ENCODE assay signal across 8 cellular contexts in the genomic region with DNA sequence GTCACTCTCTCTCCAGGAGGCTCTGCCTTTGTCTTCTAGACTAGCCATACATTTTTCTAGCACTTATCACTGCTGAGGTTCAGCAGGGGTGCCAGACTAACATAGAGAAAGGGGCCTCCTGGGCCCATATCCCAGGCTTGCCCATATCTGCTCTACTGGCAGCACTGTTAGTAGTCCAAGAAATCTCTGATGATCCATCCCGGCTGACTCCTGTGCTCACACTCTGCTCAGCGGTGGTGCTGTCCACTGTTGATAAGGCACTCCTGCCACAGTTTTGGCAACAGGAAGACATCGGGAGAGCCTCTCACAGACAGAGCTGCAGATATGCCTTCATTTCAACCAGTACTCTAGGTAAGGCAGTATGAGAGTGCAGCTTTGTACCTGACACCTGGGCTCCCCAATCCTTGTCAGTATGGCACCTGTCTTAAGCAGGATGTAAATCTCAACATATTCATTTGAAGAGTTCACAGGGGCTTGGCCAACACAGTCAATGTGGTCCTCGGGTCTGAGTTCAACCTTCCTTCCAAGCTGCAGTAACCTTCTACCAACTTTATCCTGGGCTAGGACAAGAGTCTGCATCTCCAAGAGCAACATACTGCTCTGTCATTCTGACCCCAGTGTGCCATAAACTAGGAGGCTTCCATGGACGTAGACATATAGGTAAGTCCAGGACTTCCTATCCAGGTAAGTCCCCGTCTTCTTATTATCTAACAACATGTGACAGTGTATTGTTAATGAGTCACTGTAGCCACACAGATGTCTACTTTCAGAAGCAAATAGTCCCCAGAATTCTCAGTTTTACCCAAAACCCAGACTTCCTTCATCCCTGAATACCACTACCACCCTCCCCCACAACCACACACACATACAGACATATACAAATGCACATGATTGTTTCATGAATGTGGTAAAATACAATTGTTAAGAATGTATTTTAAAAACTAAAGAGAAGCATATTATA. TPM values are rescaled to one million over a fixed set of nuclear protein-coding genes. Genes with fewer than 3 reads are reported as not detected.
A peak's percentile ranks its signal among the peaks of the same experiment; 100 is the strongest.
DNase-seq lines count a peak whose midpoint lies in the region; ATAC-seq, FAIRE-seq and TF ChIP-seq lines count a peak whose summit lies in the region.

No MANE protein-coding gene starts in this region.

- H3K36me3 ChIP-seq in liver (ENCODE audit: control insufficient read depth in 4 of 4, insufficient read depth in 3 of 4, low read depth in 1 of 4, low read length in 3 of 4) (peaks cover 0 to 3% (median under 1%) of the 10 kb centered on the region in 4 donors), HepG2 (replicated peaks in 1 of 2; ENCODE audit: control insufficient read depth in 1 of 2, insufficient read depth in 2 of 2, low read length in 2 of 2) (no peaks in the 10 kb centered on the region), stomach (peaks cover 0 to 8% (median 5%) of the 10 kb centered on the region in 4 donors), A673 (ENCODE audit: insufficient read depth, low read length, poor library complexity, severe bottlenecking) (no peaks in the 10 kb centered on the region)

- POLR2A ChIA-PET in HepG2 (lab: Yijun Ruan, JAX) (no interaction called here), A673 (lab: Charles Lee; ENCODE audit: low non-redundant PET) (no interaction called here)

- TF ChIP-seq RAD21 in liver (IDR thresholded peaks at IDR 0.05), result no peak
- TF ChIP-seq RAD21 in HepG2 (CRISPR knock-in tag; IDR thresholded peaks at IDR 0.05), result no peak

- in situ Hi-C loops in HepG2 (cut with HindIII; ENCODE audit: extremely low pct_ligation_motif_present, low pct_unique_long_range_greater_than_20kb), result no loop called here

- H2AFZ ChIP-seq in HepG2 (ENCODE audit: low read length), result no peak overlapping the region

- TF ChIP-seq POLR2A in HepG2 (IDR thresholded peaks at IDR 0.05; ENCODE audit: insufficient read depth in 1 of 2, low read depth in 2 of 2, low read length in 2 of 2) (no peak), stomach (IDR thresholded peaks at IDR 0.05) (no peak)

- H3K4me3 ChIP-seq in liver (ENCODE audit: low read depth in 1 of 3, low read length in 3 of 3) (no peak overlapping the region), HepG2 (replicated peaks in 1 of 3; ENCODE audit: insufficient read depth in 1 of 3, low read depth in 2 of 3, low read length in 3 of 3) (no peak overlapping the region), stomach (no peak overlapping the region), A673 (ENCODE audit: low read depth, low read length, poor library complexity, severe bottlenecking) (no peak overlapping the region)

- H3K27me3 ChIP-seq in liver (ENCODE audit: control insufficient read depth in 4 of 4, insufficient read depth in 4 of 4, low read length in 3 of 4) (no peaks in the 10 kb centered on the region), HepG2 (ENCODE audit: control insufficient read depth in 1 of 2, insufficient read depth in 2 of 2, low read length in 2 of 2) (no peaks in the 10 kb centered on the region), stomach (no peaks in the 10 kb centered on the region), A673 (replicated peaks; ENCODE audit: insufficient read depth, low read depth, low read length, poor library complexity) (no peaks in the 10 kb centered on the region)

- no peak overlapping the region for H3K9ac ChIP-seq in liver (ENCODE audit: low read depth in 1 of 2, low read length in 2 of 2)
- no peak overlapping the region for H3K9ac ChIP-seq in HepG2 (ENCODE audit: insufficient read depth, low read depth, low read length)

- intact Hi-C loops in HepG2 (cut with micrococcal nuclease; ENCODE audit: unreplicated experiment), result no loop called here
- intact Hi-C loops in stomach (cut with DNase I; ENCODE audit: low total_unique reads), result no loop called here
- intact Hi-C loops in A673 (cut with micrococcal nuclease; ENCODE audit: unreplicated experiment), result no loop called here

- ATAC-seq in HepG2, result no peak
- peak; percentile 93 for ATAC-seq in HG03432 (IDR thresholded peaks at IDR 0.05; ENCODE audit: unreplicated experiment)

- CTCF ChIA-PET in HepG2 (lab: Yijun Ruan, JAX; ENCODE audit: low intra/inter-chr PET ratio, low total read pairs), result no interaction called here
- CTCF ChIA-PET in A673 (lab: Charles Lee), result no interaction called here

- FAIRE-seq in HepG2 (lab: Jason Lieb, UNC) (no peak), D721Med (lab: Jason Lieb, UNC) (no peak)

- DNase-seq in HepG2 (ENCODE audit: low spot score), result no peak
- peak; percentile 55 for DNase-seq in cerebellum (ENCODE audit: low spot score)
- no peak for DNase-seq in stomach
- DNase-seq in D721Med (ENCODE audit: insufficient read length, low spot score), result no peak
- no peak for DNase-seq in A673 (ENCODE audit: low spot score)
- DNase-seq in stimulated activated CD4-positive, alpha-beta T cell treated with anti-CD3 and anti-CD28 coated beads, Interleukin-4, amount 100 ng/mL, for 1 hour, result no peak

- H3K4me1 ChIP-seq in liver (ENCODE audit: control insufficient read depth in 4 of 4, insufficient read depth in 4 of 4, low read length in 3 of 4) (no peaks in the 10 kb centered on the region), HepG2 (ENCODE audit: insufficient read depth, low read length) (no peaks in the 10 kb centered on the region), stomach (peaks cover 19 to 90% (median 62%) of the 10 kb centered on the region in 4 donors), A673 (ENCODE audit: insufficient read depth, low read length, poor library complexity, severe bottlenecking) (peaks cover 30% of the 10 kb centered on the region)

- TF ChIP-seq CTCF in liver (IDR thresholded peaks at IDR 0.05; ENCODE audit: low read depth, low read length, missing input control), result no peak
- TF ChIP-seq CTCF in HepG2 (CRISPR knock-in tag; IDR thresholded peaks at IDR 0.05), result no peak
- no peak for TF ChIP-seq CTCF in stomach (IDR thresholded peaks at IDR 0.05)
- no peak for TF ChIP-seq CTCF in D721Med (IDR thresholded peaks at IDR 0.05; ENCODE audit: insufficient read depth, missing control alignments)
- no peak for TF ChIP-seq CTCF in A673 (conservative IDR thresholded peaks at IDR 0.05; ENCODE audit: low read depth, low read length)

- TF ChIP-seq EP300 in HepG2 (IDR thresholded peaks at IDR 0.05; ENCODE audit: low read depth in 2 of 2, low read length in 2 of 2) (no peak), HepG2 (CRISPR knock-in tag; IDR thresholded peaks at IDR 0.05; ENCODE audit: borderline replicate concordance) (no peak), stomach (IDR thresholded peaks at IDR 0.05) (no peak)

- no peak overlapping the region for H3K4me2 ChIP-seq in HepG2 (ENCODE audit: low read depth, low read length)

- H3K27ac ChIP-seq in liver (ENCODE audit: low read depth in 1 of 2, low read length in 2 of 2) (no peak overlapping the region), HepG2 (ENCODE audit: extremely low read length, insufficient read depth, low read length) (no peak overlapping the region), stomach (peak overlapping the region in 3 of 5 donors; percentile 0 to 50 (median 28)), A673 (ENCODE audit: low read depth, low read length, poor library complexity, severe bottlenecking) (no peak overlapping the region)

- BruUV-seq in HepG2 (replicated peaks; lab: Mats Ljungman, UMichigan), result no TSS peak
- no TSS peak for BruUV-seq in A673 (replicated peaks; lab: Mats Ljungman, UMichigan)

- no peaks in the 10 kb centered on the region for H4K20me1 ChIP-seq in HepG2 (ENCODE audit: insufficient read depth, low read length)

- no peaks in the 10 kb centered on the region for H3K9me3 ChIP-seq in liver (ENCODE audit: control insufficient read depth in 4 of 4, low read length in 3 of 4)
- no peaks in the 10 kb centered on the region for H3K9me3 ChIP-seq in HepG2 (ENCODE audit: low read length)
- H3K9me3 ChIP-seq in stomach, result no peaks in the 10 kb centered on the region
- no peaks in the 10 kb centered on the region for H3K9me3 ChIP-seq in A673 (ENCODE audit: low read depth, low read length, poor library complexity, severe bottlenecking)

- H3K79me2 ChIP-seq in HepG2 (ENCODE audit: insufficient read depth, low read length), result peaks cover 3% of the 10 kb centered on the region

- 82% methylated on average over 6 of the region's 6 CpGs for WGBS in liver
- WGBS in HepG2 (ENCODE audit: low lambda C conversion rate), result 94% methylated on average over 6 of the region's 6 CpGs
- 50 to 70% (median 65%) methylated on average over 6 of the region's 6 CpGs for WGBS in stomach, 5 donors

TF ChIP-seq in liver, 16 proteins besides CTCF, POLR2A, EP300 and RAD21 (continues in another document):
- no peak for TF ChIP-seq JUND (IDR thresholded peaks at IDR 0.05)

TF ChIP-seq in HepG2, 621 proteins besides CTCF, POLR2A, EP300 and RAD21 (continues in another document):
- no peak for TF ChIP-seq ZBTB7B (CRISPR knock-in tag; IDR thresholded peaks at IDR 0.05)
- no peak for TF ChIP-seq SNAI1 (CRISPR knock-in tag; IDR thresholded peaks at IDR 0.05; ENCODE audit: borderline replicate concordance)
- TF ChIP-seq SRF (IDR thresholded peaks at IDR 0.05; ENCODE audit: low read depth, low read length), result no peak

RNA-seq across cellular contexts. Expression of gene KLF7, which starts 16.2 kb away (rescaled TPM):
- total RNA-seq in liver (10 to 100 TPM in 1 of 2 donors, 1 to 10 TPM in 1; 5.1 to 11.5 TPM), HepG2 (2016; rRNA removed; fragmentation: Illumina TruSeq; extraction: Trizol) (1.9 and 2.6 TPM in 2 replicates), cerebellum (60.2 TPM), stomach (10 to 100 TPM in 3 of 5 donors, 1 to 10 TPM in 2; 5.2 to 33.0 (median 13.8) TPM), A673 (2021) (15.3 and 16.4 TPM in 2 replicates)
- polyA plus RNA-seq in liver (1 to 10 TPM; 1.9 to 3.8 TPM), HepG2 (2011; rRNA removed) (5.4 and 6.3 TPM in 2 replicates), stomach (1 to 10 TPM; 2.7 to 4.7 (median 3.1) TPM)
- 1.4 and 2.0 TPM in 2 replicates for total RNA-seq in HepG2 (2016; cell fraction: cytosol; rRNA removed; fragmentation: Illumina TruSeq; extraction: Trizol; ENCODE audit: low read depth)
- total RNA-seq in HepG2 (2016; cell fraction: insoluble cytoplasmic fraction; rRNA removed; fragmentation: Illumina TruSeq; extraction: Trizol), result 2.4 and 3.0 TPM in 2 replicates
- 0.93 and 1.1 TPM in 2 replicates for total RNA-seq in HepG2 (2016; cell fraction: membrane; rRNA removed; fragmentation: Illumina TruSeq; extraction: Trizol)
- total RNA-seq in HepG2 (2016; cell fraction: nucleus; rRNA removed; fragmentation: Illumina TruSeq; extraction: Trizol), result 2.5 and 4.1 TPM in 2 replicates
- polyA plus RNA-seq in HepG2 (2011; cell fraction: cytosol; rRNA removed), result 4.0 and 4.2 TPM in 2 replicates
- 21.1 and 21.4 TPM in 2 replicates for polyA plus RNA-seq in HepG2 (2011; cell fraction: nucleus; rRNA removed)
- 6.5 and 7.0 TPM in 2 replicates for polyA plus RNA-seq in HepG2 (2012)
- polyA plus RNA-seq in HepG2 (2016; cell fraction: cytosol; fragmentation: Illumina TruSeq; extraction: Trizol; ENCODE audit: low read depth), result 0.11 and 0.31 TPM in 2 replicates
- polyA plus RNA-seq in HepG2 (2016; cell fraction: insoluble cytoplasmic fraction; fragmentation: Illumina TruSeq; extraction: Trizol; ENCODE audit: low read depth), result 1.3 and 1.4 TPM in 2 replicates
- 0.61 and 1.3 TPM in 2 replicates for polyA plus RNA-seq in HepG2 (2016; cell fraction: membrane; fragmentation: Illumina TruSeq; extraction: Trizol; ENCODE audit: low read depth)
- 3.3 TPM in 2 replicates for polyA plus RNA-seq in HepG2 (2016; cell fraction: nucleus; fragmentation: Illumina TruSeq; extraction: Trizol; ENCODE audit: insufficient read depth, low read depth)
- polyA minus RNA-seq in HepG2 (2011; rRNA and poly(A)+ RNA removed; ENCODE audit: low replicate concordance), result 7.1 and 25.2 TPM in 2 replicates
- polyA minus RNA-seq in HepG2 (2011; cell fraction: cytosol; rRNA and poly(A)+ RNA removed), result 2.5 and 3.4 TPM in 2 replicates
- polyA minus RNA-seq in HepG2 (2011; cell fraction: nucleus; rRNA and poly(A)+ RNA removed), result 18.7 and 20.8 TPM in 2 replicates

Comparison
In these comparisons a context has a peak if more than half of its experiments do, and no peak if none do; other contexts are left out.
1. H3K27ac ChIP-seq: peak in stomach (3 of 5); none in liver (0 of 2), HepG2 (single experiment) and A673 (single experiment).